ENCODE assay signal across 8 cellular contexts in genomic region chrX:3881259-3881889, GRCh38.
DNase-seq lines count a peak whose midpoint lies in the region; ATAC-seq and TF ChIP-seq lines count a peak whose summit lies in the region.
"Not testable (repeated sequence)": the region's sequence is repeated elsewhere in the genome, so short reads cannot be mapped to it uniquely, and the experiment has no call there.

No MANE protein-coding gene starts in this region.

- not testable (repeated sequence) for H3K27me3 ChIP-seq in PC-3 (ENCODE audit: low read length)

- CTCF ChIA-PET in PC-3 (lab: Charles Lee): not testable (repeated sequence)

- H4K20me1 ChIP-seq in PC-3 (ENCODE audit: low read length): not testable (repeated sequence)

- not testable (repeated sequence) for H3K9me3 ChIP-seq in PC-3 (ENCODE audit: low read length)

- H3K4me1 ChIP-seq in PC-3 (ENCODE audit: insufficient read depth, low read length): not testable (repeated sequence)

- H3K27ac Mint-ChIP-seq in effector memory CD8-positive, alpha-beta T cell; stimulated activated effector memory CD8-positive, alpha-beta T cell treated with anti-CD3 and anti-CD28 coated beads, Interleukin-12 subunit alpha, Interleukin-12 subunit beta, amount 100 ng/mL, for 72 hours: not testable (repeated sequence)

- DNase-seq in PC-3; effector memory CD8-positive, alpha-beta T cell; stimulated activated effector memory CD8-positive, alpha-beta T cell treated with anti-CD3 and anti-CD28 coated beads, Interleukin-12 subunit alpha, Interleukin-12 subunit beta, amount 100 ng/mL, for 72 hours (ENCODE audit: low spot score in 2 of 2): not testable (repeated sequence)

- BruUV-seq in PC-3 (replicated peaks; lab: Mats Ljungman, UMichigan): not testable (repeated sequence)

- H3K4me3 Mint-ChIP-seq in effector memory CD8-positive, alpha-beta T cell; stimulated activated effector memory CD8-positive, alpha-beta T cell treated with anti-CD3 and anti-CD28 coated beads, Interleukin-12 subunit alpha, Interleukin-12 subunit beta, amount 100 ng/mL, for 72 hours: not testable (repeated sequence)

- not testable (repeated sequence) for H3K36me3 Mint-ChIP-seq in effector memory CD8-positive, alpha-beta T cell (ENCODE audit: insufficient read depth); stimulated activated effector memory CD8-positive, alpha-beta T cell treated with anti-CD3 and anti-CD28 coated beads, Interleukin-12 subunit alpha, Interleukin-12 subunit beta, amount 100 ng/mL, for 72 hours

- not testable (repeated sequence) for H3K4me2 ChIP-seq in PC-3 (ENCODE audit: low read length)

- H3K27me3 Mint-ChIP-seq in effector memory CD8-positive, alpha-beta T cell: not testable (repeated sequence)

- intact Hi-C loops in PC-3 (cut with micrococcal nuclease): not testable (repeated sequence)

- H3K9me2 ChIP-seq in PC-3 (replicated peaks; ENCODE audit: low read length): not testable (repeated sequence)

- not testable (repeated sequence) for H3K27ac ChIP-seq in PC-3 (ENCODE audit: low read length)

- H3K36me3 ChIP-seq in PC-3 (ENCODE audit: low read depth, low read length): not testable (repeated sequence)

- H3K4me3 ChIP-seq in PC-3 (ENCODE audit: low read length): not testable (repeated sequence)

- H3K4me1 Mint-ChIP-seq in effector memory CD8-positive, alpha-beta T cell (ENCODE audit: low read depth in 2 of 2); stimulated activated effector memory CD8-positive, alpha-beta T cell treated with anti-CD3 and anti-CD28 coated beads, Interleukin-12 subunit alpha, Interleukin-12 subunit beta, amount 100 ng/mL, for 72 hours: not testable (repeated sequence)

- not testable (repeated sequence) for H3K9ac ChIP-seq in PC-3 (ENCODE audit: low read length)

- not testable (repeated sequence) for H3K79me2 ChIP-seq in PC-3 (ENCODE audit: low read length)

- H2AFZ ChIP-seq in PC-3 (ENCODE audit: low read length): not testable (repeated sequence)

- POLR2A ChIA-PET in PC-3 (lab: Charles Lee; ENCODE audit: unreplicated experiment): not testable (repeated sequence)

- H3F3A ChIP-seq in PC-3 (ENCODE audit: low read length, unreplicated experiment): not testable (repeated sequence)

- not testable (repeated sequence) for H3K9me3 Mint-ChIP-seq in effector memory CD8-positive, alpha-beta T cell; stimulated activated effector memory CD8-positive, alpha-beta T cell treated with anti-CD3 and anti-CD28 coated beads, Interleukin-12 subunit alpha, Interleukin-12 subunit beta, amount 100 ng/mL, for 72 hours

- ATAC-seq in GM18868 (IDR thresholded peaks at IDR 0.05; ENCODE audit: unreplicated experiment) (peak; percentile 43), GM19463 (IDR thresholded peaks at IDR 0.05; ENCODE audit: unreplicated experiment) (peak; percentile 36), GM21825 (IDR thresholded peaks at IDR 0.05; ENCODE audit: unreplicated experiment) (peak; percentile 40), HG02938 (IDR thresholded peaks at IDR 0.05; ENCODE audit: unreplicated experiment) (peak; percentile 71), HG03175 (IDR thresholded peaks at IDR 0.05; ENCODE audit: unreplicated experiment) (peak; percentile 42), PC-3 (peak; percentile 26; the same call in 1 of the 2 replicates)
- peak; percentile 39 for ATAC-seq in effector memory CD8-positive, alpha-beta T cell (replicated peaks)
- peak; percentile 56 for ATAC-seq in stimulated activated effector memory CD8-positive, alpha-beta T cell treated with anti-CD3 and anti-CD28 coated beads, Interleukin-12 subunit alpha, Interleukin-12 subunit beta, amount 100 ng/mL, for 72 hours

- TF ChIP-seq CTCF in PC-3 (conservative IDR thresholded peaks at IDR 0.05; ENCODE audit: low read depth, low read length): not testable (repeated sequence)
